ENCODE assay signal across 23 cellular contexts in genomic region chr11:93967258-93967657, GRCh38. TPM values are rescaled to one million over a fixed set of nuclear protein-coding genes. Genes with fewer than 3 reads are reported as not detected.
"Had no signal": no experiment of that assay in that cellular context is flagged by ENCODE, and none has a peak within 500 bp of the region (broad histone marks: within the 10 kb centered on the region; RNA-seq: fewer than 3 reads in every experiment).

No MANE protein-coding gene starts in this region.

- H3K4me1 ChIP-seq: SJSA1 had no signal

- H3K9me3 ChIP-seq: MG63, SJSA1 had no signal

- FAIRE-seq: RCC 7860 had no signal

- H3K27me3 ChIP-seq: MG63, SJSA1 had no signal

- H3K4me3 ChIP-seq: MG63, SJSA1, SK-N-MC had no signal

- DNase-seq: Karpas-422; KG1; MG63; NCI-H1092 treated with DMSO at 0.1 percent for 48 hours; NCI-H1436; NCI-H187; NCI-H2029; NCI-H2081 treated with DMSO at 0.1 percent for 48 hours; NCI-H2171; NCI-H226; NCI-H446; NCI-H510A; NCI-H524 treated with DMSO at 0.1 percent for 48 hours; NCI-H69; NCI-H774; NK-92 treated with Interleukin-12 subunit alpha and Interleukin-12 subunit beta, amount 100 ng/mL, for 24 hours; Right ventricle myocardium superior; RPMI8226; SIG-M5 had no signal

- H3K36me3 ChIP-seq: MG63, SJSA1 had no signal

- H3K27ac ChIP-seq: SJSA1, SK-N-MC had no signal

RNA-seq across cellular contexts. Expression of gene HEPHL1, which starts 53.9 kb away (rescaled TPM):
- total RNA-seq: OCI-LY7, Right ventricle myocardium superior, SJSA1 had no signal
